In the genomic region with DNA sequence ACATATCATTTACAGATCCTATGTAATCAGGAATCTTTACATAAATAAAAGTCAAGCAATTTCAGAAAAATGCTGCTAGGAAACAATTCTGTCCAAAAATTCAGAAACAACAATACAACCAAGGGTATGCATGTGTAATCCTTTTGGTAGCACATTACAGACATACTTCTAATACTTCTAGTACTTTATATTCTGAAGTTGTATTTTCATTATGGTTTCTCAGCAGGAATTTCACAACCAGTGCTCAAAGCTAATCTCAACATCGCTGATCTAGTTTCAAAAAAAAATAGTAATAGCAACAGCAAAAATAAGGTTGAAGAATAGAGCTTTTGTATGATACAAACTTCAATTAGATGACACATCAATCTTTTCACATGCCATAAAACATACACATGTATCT, we compare ENCODE assay signal across 18 cellular contexts.
"Had no signal": no experiment of that assay in that cellular context is flagged by ENCODE, and none has a peak within 500 bp of the region (broad histone marks: within the 10 kb centered on the region; RNA-seq: fewer than 3 reads in every experiment).

No MANE protein-coding gene starts in this region.

- H3K27me3 ChIP-seq: colonic mucosa, upper lobe of left lung had no signal

- H3K27ac ChIP-seq: colonic mucosa, prostate gland, SK-N-MC, upper lobe of left lung, WERI-Rb-1 had no signal

- H3K4me3 ChIP-seq: colonic mucosa, prostate gland, SK-N-MC, upper lobe of left lung had no signal

- H3K4me3 Mint-ChIP-seq: activated CD8-positive, alpha-beta T cell treated with anti-CD3 and anti-CD28 coated beads, Interleukin-2, amount 10 ng/mL, durations not matched to agents 7 days and 5 days; natural killer cell had no signal

- H3K4me1 ChIP-seq: colonic mucosa, prostate gland, upper lobe of left lung had no signal

- H3K27ac Mint-ChIP-seq: activated CD8-positive, alpha-beta T cell treated with anti-CD3 and anti-CD28 coated beads, Interleukin-2, amount 10 ng/mL, durations not matched to agents 7 days and 5 days; activated T-helper 2 cell treated with anti-CD3 and anti-CD28 coated beads, Interferon-gamma antibody, Interleukin-2, Interleukin-4, amounts not matched to agents 10 μg/mL and 5 μg/mL and 100 μg/mL, durations not matched to agents 14 hours and 24 hours and 36 hours; natural killer cell had no signal

- H3K36me3 ChIP-seq: colonic mucosa, prostate gland, upper lobe of left lung, WERI-Rb-1 had no signal

- H3K4me1 Mint-ChIP-seq: natural killer cell had no signal

- H3K9me3 ChIP-seq: colonic mucosa, prostate gland, upper lobe of left lung had no signal

- DNase-seq: activated CD4-positive, alpha-beta T cell treated with anti-CD3 and anti-CD28 coated beads for 4 hours; activated CD8-positive, alpha-beta memory T cell treated with anti-CD3 and anti-CD28 coated beads, Interleukin-2, amount 50 U/mL, for 48 hours; activated CD8-positive, alpha-beta T cell treated with anti-CD3 and anti-CD28 coated beads, Interleukin-2, amount 10 ng/mL, durations not matched to agents 7 days and 5 days; activated naive CD4-positive, alpha-beta T cell treated with anti-CD3 and anti-CD28 coated beads, Interleukin-2, amount 50 U/mL, for 16 hours; amniotic stem cell; colonic mucosa; effector CD4-positive, alpha-beta T cell; natural killer cell; nucleus accumbens; stimulated activated CD4-positive, alpha-beta T cell treated with anti-CD3 and anti-CD28 coated beads, Interleukin-12 subunit alpha, Interleukin-12 subunit beta, amount 100 ng/mL, for 4 hours; stimulated activated CD4-positive, alpha-beta T cell treated with anti-CD3 and anti-CD28 coated beads, Interleukin-2, amount 100 ng/mL, for 48 hours; stimulated activated naive CD8-positive, alpha-beta T cell treated with anti-CD3 and anti-CD28 coated beads, Interleukin-15, Interleukin-2, amounts not matched to agents 100 U/mL and 50 U/mL, for 24 hours; T-helper 1 cell; upper lobe of left lung; WERI-Rb-1 had no signal

- H3K9me3 Mint-ChIP-seq: activated T-helper 2 cell treated with anti-CD3 and anti-CD28 coated beads, Interferon-gamma antibody, Interleukin-2, Interleukin-4, amounts not matched to agents 10 μg/mL and 5 μg/mL and 100 μg/mL, durations not matched to agents 14 hours and 24 hours and 36 hours had no signal
